ENCODE assay signal across 1 cellular context in genomic region chr1:172902200-172902599, GRCh38.
TF ChIP-seq lines count a peak whose summit lies in the region.

No MANE protein-coding gene starts in this region.

TF ChIP-seq in HepG2, 621 proteins besides CTCF, POLR2A, EP300 and RAD21:
- no peak for TF ChIP-seq SRSF9 (IDR thresholded peaks at IDR 0.05; ENCODE audit: borderline replicate concordance, insufficient read depth, low read depth, low read length, poor library complexity, severe bottlenecking)
- TF ChIP-seq, protein P1, sequence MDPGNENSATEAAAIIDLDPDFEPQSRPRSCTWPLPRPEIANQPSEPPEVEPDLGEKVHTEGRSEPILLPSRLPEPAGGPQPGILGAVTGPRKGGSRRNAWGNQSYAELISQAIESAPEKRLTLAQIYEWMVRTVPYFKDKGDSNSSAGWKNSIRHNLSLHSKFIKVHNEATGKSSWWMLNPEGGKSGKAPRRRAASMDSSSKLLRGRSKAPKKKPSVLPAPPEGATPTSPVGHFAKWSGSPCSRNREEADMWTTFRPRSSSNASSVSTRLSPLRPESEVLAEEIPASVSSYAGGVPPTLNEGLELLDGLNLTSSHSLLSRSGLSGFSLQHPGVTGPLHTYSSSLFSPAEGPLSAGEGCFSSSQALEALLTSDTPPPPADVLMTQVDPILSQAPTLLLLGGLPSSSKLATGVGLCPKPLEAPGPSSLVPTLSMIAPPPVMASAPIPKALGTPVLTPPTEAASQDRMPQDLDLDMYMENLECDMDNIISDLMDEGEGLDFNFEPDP (CRISPR knock-in tag; conservative IDR thresholded peaks at IDR 0.05): no peak
- TF ChIP-seq MAF1 (CRISPR knock-in tag; IDR thresholded peaks at IDR 0.05; ENCODE audit: borderline replicate concordance): no peak
- no peak for TF ChIP-seq ZNF180 (CRISPR knock-in tag; IDR thresholded peaks at IDR 0.05; ENCODE audit: borderline replicate concordance, low read depth)
- TF ChIP-seq, protein P2, sequence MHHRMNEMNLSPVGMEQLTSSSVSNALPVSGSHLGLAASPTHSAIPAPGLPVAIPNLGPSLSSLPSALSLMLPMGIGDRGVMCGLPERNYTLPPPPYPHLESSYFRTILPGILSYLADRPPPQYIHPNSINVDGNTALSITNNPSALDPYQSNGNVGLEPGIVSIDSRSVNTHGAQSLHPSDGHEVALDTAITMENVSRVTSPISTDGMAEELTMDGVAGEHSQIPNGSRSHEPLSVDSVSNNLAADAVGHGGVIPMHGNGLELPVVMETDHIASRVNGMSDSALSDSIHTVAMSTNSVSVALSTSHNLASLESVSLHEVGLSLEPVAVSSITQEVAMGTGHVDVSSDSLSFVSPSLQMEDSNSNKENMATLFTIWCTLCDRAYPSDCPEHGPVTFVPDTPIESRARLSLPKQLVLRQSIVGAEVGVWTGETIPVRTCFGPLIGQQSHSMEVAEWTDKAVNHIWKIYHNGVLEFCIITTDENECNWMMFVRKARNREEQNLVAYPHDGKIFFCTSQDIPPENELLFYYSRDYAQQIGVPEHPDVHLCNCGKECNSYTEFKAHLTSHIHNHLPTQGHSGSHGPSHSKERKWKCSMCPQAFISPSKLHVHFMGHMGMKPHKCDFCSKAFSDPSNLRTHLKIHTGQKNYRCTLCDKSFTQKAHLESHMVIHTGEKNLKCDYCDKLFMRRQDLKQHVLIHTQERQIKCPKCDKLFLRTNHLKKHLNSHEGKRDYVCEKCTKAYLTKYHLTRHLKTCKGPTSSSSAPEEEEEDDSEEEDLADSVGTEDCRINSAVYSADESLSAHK (CRISPR knock-in tag; IDR thresholded peaks at IDR 0.05; ENCODE audit: borderline replicate concordance): no peak
- TF ChIP-seq CEBPB (IDR thresholded peaks at IDR 0.05; ENCODE audit: borderline replicate concordance, low read depth, low read length): peak; percentile 62
- no peak for TF ChIP-seq FOXP4 (CRISPR knock-in tag; IDR thresholded peaks at IDR 0.05)
- TF ChIP-seq PPARG (CRISPR knock-in tag; conservative IDR thresholded peaks at IDR 0.05): no peak
